ENCODE assay signal across 8 cellular contexts in the genomic region with DNA sequence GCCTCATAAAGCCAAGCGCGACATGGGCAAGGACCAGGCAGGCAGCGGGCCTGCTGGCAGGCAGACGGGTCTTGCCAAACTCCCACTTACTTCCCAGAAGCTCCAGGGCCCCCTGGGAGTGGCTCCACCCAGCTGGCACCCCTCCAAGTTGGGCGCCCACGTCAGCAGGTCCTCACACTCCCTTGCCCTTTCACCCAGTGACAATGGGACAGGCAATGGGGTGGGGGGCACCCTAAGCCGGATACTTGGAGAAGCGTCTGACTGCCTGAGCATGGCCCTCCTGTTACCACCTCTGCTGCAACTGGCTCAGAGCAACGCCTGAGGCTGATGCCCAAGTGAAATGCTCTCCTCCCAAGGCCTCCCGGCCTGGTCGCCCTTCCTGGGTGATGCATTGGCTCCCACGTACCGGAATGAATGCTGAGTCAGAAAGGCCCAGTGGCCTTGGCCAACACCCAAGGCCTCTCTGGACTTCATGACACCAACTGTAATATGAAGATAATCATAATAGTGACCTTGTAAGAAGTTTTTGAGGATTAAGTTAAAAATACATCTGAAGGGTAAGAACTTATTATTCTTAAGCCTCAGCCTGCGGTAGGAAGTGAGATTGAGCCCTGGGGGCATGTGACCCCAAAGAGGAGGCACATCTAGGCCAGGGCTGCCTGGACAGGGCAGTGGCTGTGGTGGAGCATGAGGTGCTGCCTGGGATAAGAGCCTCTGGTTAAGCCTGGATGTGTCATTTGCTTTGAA. TPM values are rescaled to one million over a fixed set of nuclear protein-coding genes. Genes with fewer than 3 reads are reported as not detected.
DNase-seq lines count a peak whose midpoint lies in the region; ATAC-seq and TF ChIP-seq lines count a peak whose summit lies in the region.
"Had no signal": no experiment of that assay in that cellular context is flagged by ENCODE, and none has a peak within 500 bp of the region (broad histone marks: within the 10 kb centered on the region; RNA-seq: fewer than 3 reads in every experiment).

No MANE protein-coding gene starts in this region.

- H3K4me1 Mint-ChIP-seq in type B pancreatic cell (ENCODE audit: unreplicated experiment), result peaks cover 9% of the 10 kb centered on the region

- H3K27me3 ChIP-seq in mammary epithelial cell (ENCODE audit: insufficient read depth, low read length), result no peaks in the 10 kb centered on the region
- H3K27me3 ChIP-seq in right lobe of liver, result peaks cover 0 to 17% of the 10 kb centered on the region in 2 donors

- H3K36me3 Mint-ChIP-seq in type B pancreatic cell, result no peaks in the 10 kb centered on the region

- H3K4me1 ChIP-seq in mammary epithelial cell (ENCODE audit: insufficient read depth, low read length), result peaks cover 21% of the 10 kb centered on the region
- peaks cover 0 to 53% (median 17%) of the 10 kb centered on the region in 4 donors for H3K4me1 ChIP-seq in right lobe of liver

- no peaks in the 10 kb centered on the region for H3K27me3 Mint-ChIP-seq in type B pancreatic cell

- 16% methylated on average over 14 of the region's 14 CpGs for WGBS in mammary epithelial cell (ENCODE audit: low coverage, missing lambda C conversion rate)
- WGBS in right lobe of liver (ENCODE audit: insufficient coverage, low coverage, low lambda C conversion rate, missing lambda C conversion rate), result 40% methylated on average over 5 of the region's 14 CpGs

- H3K9me3 Mint-ChIP-seq in type B pancreatic cell, result no peaks in the 10 kb centered on the region

- H3K9me3 ChIP-seq in mammary epithelial cell (replicated peaks; ENCODE audit: insufficient read depth, low read length), result no peaks in the 10 kb centered on the region
- H3K9me3 ChIP-seq in right lobe of liver, result no peaks in the 10 kb centered on the region

- ATAC-seq in right lobe of liver, result peak in 2 of 4 donors; percentile 2 to 23
- no peak for ATAC-seq in HG02571 (IDR thresholded peaks at IDR 0.05; ENCODE audit: unreplicated experiment)
- ATAC-seq in GM19324 (IDR thresholded peaks at IDR 0.05; ENCODE audit: low FRiP score, unreplicated experiment), result no peak
- no peak for ATAC-seq in HG02588 (IDR thresholded peaks at IDR 0.05; ENCODE audit: unreplicated experiment)

- H3K79me2 ChIP-seq in mammary epithelial cell (ENCODE audit: insufficient read depth, low read length), result no peaks in the 10 kb centered on the region

- dilution Hi-C loops in mammary epithelial cell (cut with HindIII; ENCODE audit: low sequenced_read_pairs), result no loop called here

- H4K20me1 ChIP-seq in mammary epithelial cell (ENCODE audit: insufficient read depth, low read length), result no peaks in the 10 kb centered on the region

- H3K36me3 ChIP-seq in mammary epithelial cell (ENCODE audit: insufficient read depth, low read length) (no peaks in the 10 kb centered on the region), right lobe of liver (no peaks in the 10 kb centered on the region)

- peak overlapping the region; percentile 60 for H2AFZ ChIP-seq in mammary epithelial cell (ENCODE audit: low read depth, low read length)

- TF ChIP-seq POLR2A in right lobe of liver (IDR thresholded peaks at IDR 0.05), result no peak

- H3K27ac Mint-ChIP-seq in type B pancreatic cell, result peak overlapping the region; percentile 28

- in situ Hi-C loops in mammary epithelial cell (cut with MboI; ENCODE audit: low sequenced_read_pairs in 2 of 2), result no loop called here

- DNase-seq in LHCN-M2 (ENCODE audit: low read depth), result peak; percentile 73
- DNase-seq in mammary epithelial cell, result peak; percentile 64
- peak; percentile 60 to 70 (median 62) for DNase-seq in right lobe of liver
- DNase-seq in type B pancreatic cell (ENCODE audit: extremely low spot score, unreplicated experiment), result no peak
- DNase-seq: activated CD4-positive, alpha-beta T cell treated with anti-CD3 and anti-CD28 coated beads, Interleukin-2, amount 50 U/mL, for 4 hours had no signal

- H3K4me3 Mint-ChIP-seq in type B pancreatic cell, result no peak overlapping the region

- TF ChIP-seq CTCF in mammary epithelial cell (conservative IDR thresholded peaks at IDR 0.05 in 1 of 2, IDR thresholded peaks at IDR 0.05 in 1 of 2; ENCODE audit: extremely low read depth in 1 of 2, insufficient read depth in 1 of 2, low read depth in 1 of 2, low read length in 2 of 2) (no peak), right lobe of liver (IDR thresholded peaks at IDR 0.05) (no peak), type B pancreatic cell (conservative IDR thresholded peaks at IDR 0.05) (no peak)

- H3K9ac ChIP-seq in mammary epithelial cell (ENCODE audit: insufficient read depth, low read length), result no peak overlapping the region

- peak overlapping the region; percentile 28 for H3K4me2 ChIP-seq in mammary epithelial cell (ENCODE audit: insufficient read depth, low read depth, low read length)

- H3K4me3 ChIP-seq in mammary epithelial cell (replicated peaks in 1 of 3; ENCODE audit: insufficient read depth in 1 of 3, low read depth in 2 of 3, low read length in 3 of 3) (no peak overlapping the region), right lobe of liver (no peak overlapping the region)

- intact Hi-C loops in mammary epithelial cell (cut with micrococcal nuclease) (no loop called here), right lobe of liver (cut with DNase I) (no loop called here)

- no TSS peak for BruUV-seq in mammary epithelial cell (replicated peaks; lab: Mats Ljungman, UMichigan)

- H3K27ac ChIP-seq in mammary epithelial cell (ENCODE audit: insufficient read depth, low read depth, low read length) (no peak overlapping the region), right lobe of liver (peak overlapping the region; percentile 10 to 43 (median 11))

- CTCF ChIA-PET in mammary epithelial cell (lab: Charles Lee; ENCODE audit: low non-redundant PET), result no interaction called here

RNA-seq across cellular contexts. Expression of gene KCNK3, which starts 31.7 kb away (rescaled TPM):
- total RNA-seq in LHCN-M2 (2014; rRNA removed), result 0.32 TPM in 1 of 2 replicates, not detected in the other
- polyA plus RNA-seq in LHCN-M2 (2012), result not detected
- under 1 TPM; 0.07 to 0.17 TPM for total RNA-seq in mammary epithelial cell
- 0.17 TPM for polyA plus RNA-seq in mammary epithelial cell
- polyA minus RNA-seq in mammary epithelial cell, result not detected
- total RNA-seq in right lobe of liver, result under 1 TPM; 0.18 to 0.43 (median 0.33) TPM
- 2.7 and 7.7 TPM in 2 replicates for total RNA-seq in type B pancreatic cell (ENCODE audit: low replicate concordance)

RNA-seq across cellular contexts. Expression of gene SLC35F6, which starts 39.9 kb away (rescaled TPM):
- total RNA-seq in LHCN-M2 (2014; rRNA removed) (27.7 and 34.8 TPM in 2 replicates), mammary epithelial cell (100 to 1,000 TPM in 1 of 2 donors, 10 to 100 TPM in 1; 57.2 to 125 TPM), right lobe of liver (10 to 100 TPM; 14.2 to 73.9 (median 27.2) TPM), type B pancreatic cell (ENCODE audit: low replicate concordance) (28.5 and 31.6 TPM in 2 replicates)
- polyA plus RNA-seq in LHCN-M2 (2012), result 17.7 TPM
- 42.0 TPM for polyA plus RNA-seq in mammary epithelial cell
- polyA minus RNA-seq in mammary epithelial cell, result 64.4 TPM
